1 cellular context compared by ENCODE assay signal in genomic region chr2:218802595-218802994, GRCh38.
TF ChIP-seq lines count a peak whose summit lies in the region.

No MANE protein-coding gene starts in this region.

TF ChIP-seq in GM12878, 131 proteins besides CTCF, POLR2A, EP300 and RAD21:
- TF ChIP-seq HCFC1 (IDR thresholded peaks at IDR 0.05; ENCODE audit: low read length) (no peak), ZNF207 (IDR thresholded peaks at IDR 0.05; ENCODE audit: borderline replicate concordance) (no peak), JUNB (IDR thresholded peaks at IDR 0.05) (no peak), ATF3 (IDR thresholded peaks at IDR 0.05; ENCODE audit: borderline replicate concordance, extremely low read depth, low read depth, low read length) (no peak), TCF12 (IDR thresholded peaks at IDR 0.05; ENCODE audit: low read depth, low read length) (no peak), HSF1 (IDR thresholded peaks at IDR 0.05; ENCODE audit: low read depth, low read length) (no peak), MTA2 (IDR thresholded peaks at IDR 0.05; ENCODE audit: low read depth) (0 out of 2 replicates have a peak, but pooled peaks have one; percentile 34), RUNX3 (IDR thresholded peaks at IDR 0.05; ENCODE audit: low read length) (peak; percentile 86), PKNOX1 (IDR thresholded peaks at IDR 0.05) (no peak), CREM (IDR thresholded peaks at IDR 0.05; ENCODE audit: low read depth) (no peak), SPI1 (IDR thresholded peaks at IDR 0.05; ENCODE audit: borderline replicate concordance, insufficient read depth, low read depth, low read length) (no peak)
- TF ChIP-seq, protein P1, sequence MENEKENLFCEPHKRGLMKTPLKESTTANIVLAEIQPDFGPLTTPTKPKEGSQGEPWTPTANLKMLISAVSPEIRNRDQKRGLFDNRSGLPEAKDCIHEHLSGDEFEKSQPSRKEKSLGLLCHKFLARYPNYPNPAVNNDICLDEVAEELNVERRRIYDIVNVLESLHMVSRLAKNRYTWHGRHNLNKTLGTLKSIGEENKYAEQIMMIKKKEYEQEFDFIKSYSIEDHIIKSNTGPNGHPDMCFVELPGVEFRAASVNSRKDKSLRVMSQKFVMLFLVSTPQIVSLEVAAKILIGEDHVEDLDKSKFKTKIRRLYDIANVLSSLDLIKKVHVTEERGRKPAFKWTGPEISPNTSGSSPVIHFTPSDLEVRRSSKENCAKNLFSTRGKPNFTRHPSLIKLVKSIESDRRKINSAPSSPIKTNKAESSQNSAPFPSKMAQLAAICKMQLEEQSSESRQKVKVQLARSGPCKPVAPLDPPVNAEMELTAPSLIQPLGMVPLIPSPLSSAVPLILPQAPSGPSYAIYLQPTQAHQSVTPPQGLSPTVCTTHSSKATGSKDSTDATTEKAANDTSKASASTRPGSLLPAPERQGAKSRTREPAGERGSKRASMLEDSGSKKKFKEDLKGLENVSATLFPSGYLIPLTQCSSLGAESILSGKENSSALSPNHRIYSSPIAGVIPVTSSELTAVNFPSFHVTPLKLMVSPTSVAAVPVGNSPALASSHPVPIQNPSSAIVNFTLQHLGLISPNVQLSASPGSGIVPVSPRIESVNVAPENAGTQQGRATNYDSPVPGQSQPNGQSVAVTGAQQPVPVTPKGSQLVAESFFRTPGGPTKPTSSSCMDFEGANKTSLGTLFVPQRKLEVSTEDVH (IDR thresholded peaks at IDR 0.05; ENCODE audit: low read depth, partially characterized antibody): no peak
